13 cellular contexts compared by ENCODE assay signal in genomic region chr1:92502247-92502646, GRCh38. TPM values are rescaled to one million over a fixed set of nuclear protein-coding genes. Genes with fewer than 3 reads are reported as not detected.
DNase-seq lines count a peak whose midpoint lies in the region; ATAC-seq and TF ChIP-seq lines count a peak whose summit lies in the region.
"Had no signal": no experiment of that assay in that cellular context is flagged by ENCODE, and none has a peak within 500 bp of the region (broad histone marks: within the 10 kb centered on the region; RNA-seq: fewer than 3 reads in every experiment).

No MANE protein-coding gene starts in this region.

- no peak overlapping the region for H3K4me3 ChIP-seq in skeletal muscle satellite cell (ENCODE audit: low read length)
- H3K4me3 ChIP-seq: BLaER1, sigmoid colon had no signal

- in situ Hi-C loops in SK-MEL-5 (cut with HindIII; ENCODE audit: low pct_unique_long_range_greater_than_20kb, low sequenced_read_pairs), result no loop called here

- no peaks in the 10 kb centered on the region for H3K27me3 Mint-ChIP-seq in activated CD4-positive, alpha-beta T cell treated with anti-CD3 and anti-CD28 coated beads, Interleukin-2, amount 10 ng/mL, durations not matched to agents 24 days and 14 days

- no peaks in the 10 kb centered on the region for H3K36me3 ChIP-seq in skeletal muscle satellite cell (ENCODE audit: insufficient read depth, low read length)
- H3K36me3 ChIP-seq: BLaER1, sigmoid colon had no signal

- intact Hi-C loops in activated CD4-positive, alpha-beta T cell treated with anti-CD3 and anti-CD28 coated beads, Interleukin-2, amount 10 ng/mL, durations not matched to agents 24 days and 14 days (cut with micrococcal nuclease), result loop anchor here (1.0 kb wide), 1 partner anchor 35 kb away; no protein-coding TSS in a partner anchor

- no peak overlapping the region for H3K4me3 Mint-ChIP-seq in activated CD4-positive, alpha-beta T cell treated with anti-CD3 and anti-CD28 coated beads, Interleukin-2, amount 10 ng/mL, durations not matched to agents 24 days and 14 days

- ATAC-seq in HG02938 (IDR thresholded peaks at IDR 0.05; ENCODE audit: unreplicated experiment) (peak; percentile 66), GM21360 (IDR thresholded peaks at IDR 0.05; ENCODE audit: unreplicated experiment) (no peak)

- H3K4me1 Mint-ChIP-seq in activated CD4-positive, alpha-beta T cell treated with anti-CD3 and anti-CD28 coated beads, Interleukin-2, amount 10 ng/mL, durations not matched to agents 24 days and 14 days, result peaks cover 32% of the 10 kb centered on the region

- H3K27ac Mint-ChIP-seq in activated CD4-positive, alpha-beta T cell treated with anti-CD3 and anti-CD28 coated beads, Interleukin-2, amount 10 ng/mL, durations not matched to agents 24 days and 14 days, result peak overlapping the region; percentile 57

- peaks cover 13% of the 10 kb centered on the region for H3K4me1 ChIP-seq in skeletal muscle satellite cell (ENCODE audit: control insufficient read depth, insufficient read depth, low read length)
- H3K4me1 ChIP-seq: sigmoid colon had no signal

- DNase-seq in activated CD4-positive, alpha-beta T cell treated with anti-CD3 and anti-CD28 coated beads, Interleukin-2, amount 10 ng/mL, durations not matched to agents 24 days and 14 days, result no peak
- DNase-seq in activated CD4-positive, alpha-beta T cell treated with anti-CD3 and anti-CD28 coated beads, Interleukin-2, amount 50 U/mL, for 48 hours, result no peak
- DNase-seq in SK-MEL-5 (ENCODE audit: low read depth, low spot score), result peak; percentile 8
- no peak for DNase-seq in GM10266 (ENCODE audit: extremely low spot score)
- no peak for DNase-seq in DMS 273 treated with DMSO at 0.1 percent for 48 hours (lab: John Stamatoyannopoulos, UW)
- DNase-seq: glutamatergic neuron, NCI-H524, sigmoid colon, trophoblast cell had no signal

- TF ChIP-seq CTCF in GM10266 (IDR thresholded peaks at IDR 0.05; ENCODE audit: control insufficient read depth, insufficient read depth, low read depth, missing control alignments), result no peak

- peaks cover 9% of the 10 kb centered on the region for H3K36me3 Mint-ChIP-seq in activated CD4-positive, alpha-beta T cell treated with anti-CD3 and anti-CD28 coated beads, Interleukin-2, amount 10 ng/mL, durations not matched to agents 24 days and 14 days (ENCODE audit: low read depth)

- H3K9ac ChIP-seq in skeletal muscle satellite cell (ENCODE audit: low read depth, low read length), result no peak overlapping the region
- H3K9ac ChIP-seq: BLaER1 had no signal

- H3K9me3 ChIP-seq in skeletal muscle satellite cell (replicated peaks; ENCODE audit: low read length), result no peaks in the 10 kb centered on the region
- H3K9me3 ChIP-seq: BLaER1, sigmoid colon had no signal

- H3K4me2 ChIP-seq in skeletal muscle satellite cell (ENCODE audit: low read length), result peak overlapping the region; percentile 59

- H3K27me3 ChIP-seq in skeletal muscle satellite cell (ENCODE audit: control insufficient read depth, insufficient read depth, low read length), result no peaks in the 10 kb centered on the region
- H3K27me3 ChIP-seq: BLaER1 had no signal

- peaks cover 7% of the 10 kb centered on the region for H3K9me3 Mint-ChIP-seq in activated CD4-positive, alpha-beta T cell treated with anti-CD3 and anti-CD28 coated beads, Interleukin-2, amount 10 ng/mL, durations not matched to agents 24 days and 14 days

RNA-seq across cellular contexts. Expression of gene GFI1, which starts 15.5 kb away (rescaled TPM):
- 85.1 and 87.1 TPM in 2 replicates for total RNA-seq in activated CD4-positive, alpha-beta T cell treated with anti-CD3 and anti-CD28 coated beads, Interleukin-2, amount 10 ng/mL, durations not matched to agents 24 days and 14 days
- 0.08 and 0.61 TPM in 2 replicates for total RNA-seq in SK-MEL-5 (2014; rRNA removed; shearing (Covaris generic))
- 0.32 and 0.47 TPM in 2 replicates for polyA plus RNA-seq in SK-MEL-5 (2015; cell fraction: cytosol; rRNA removed)
- 0.70 and 1.2 TPM in 2 replicates for polyA plus RNA-seq in SK-MEL-5 (2015; cell fraction: nucleus; rRNA removed)
- total RNA-seq in skeletal muscle satellite cell (2012; rRNA removed), result not detected in 2 replicates

Comparison
In these comparisons a context has a peak if more than half of its experiments do, and no peak if none do; other contexts are left out.
1. RNA of gene GFI1, which starts 15.5 kb away (total RNA-seq): 85.1 to 87.1 TPM in activated CD4-positive, alpha-beta T cell treated with anti-CD3 and anti-CD28 coated beads, Interleukin-2, amount 10 ng/mL, durations not matched to agents 24 days and 14 days; 0.08 to 0.61 TPM in SK-MEL-5; every median in the first group is over 10 times any median in the second.